In the genomic region with DNA sequence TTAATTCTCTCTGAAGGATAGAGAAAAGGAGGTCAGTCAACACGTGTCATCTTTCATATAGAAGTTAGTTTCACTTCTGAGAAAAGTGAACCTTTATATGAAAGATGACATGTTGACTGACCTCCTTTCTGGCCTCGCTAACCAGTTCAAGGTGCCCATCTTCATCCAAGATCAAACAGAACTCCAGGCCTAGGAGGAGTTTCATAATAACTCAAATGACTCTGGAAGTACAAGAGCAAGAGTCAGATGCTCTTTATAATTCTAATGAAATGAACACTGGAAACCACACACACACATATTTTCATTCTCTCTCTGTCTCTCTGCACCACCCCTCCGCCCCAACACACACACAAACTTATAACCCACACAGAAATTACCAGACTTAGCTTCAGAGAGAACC, we compare ENCODE assay signal across 1 cellular context.
TF ChIP-seq lines count a peak whose summit lies in the region.

No MANE protein-coding gene starts in this region.

TF ChIP-seq in SK-N-SH, 30 proteins besides CTCF, POLR2A, EP300 and RAD21 (continued from another document):
- TF ChIP-seq, protein P1, sequence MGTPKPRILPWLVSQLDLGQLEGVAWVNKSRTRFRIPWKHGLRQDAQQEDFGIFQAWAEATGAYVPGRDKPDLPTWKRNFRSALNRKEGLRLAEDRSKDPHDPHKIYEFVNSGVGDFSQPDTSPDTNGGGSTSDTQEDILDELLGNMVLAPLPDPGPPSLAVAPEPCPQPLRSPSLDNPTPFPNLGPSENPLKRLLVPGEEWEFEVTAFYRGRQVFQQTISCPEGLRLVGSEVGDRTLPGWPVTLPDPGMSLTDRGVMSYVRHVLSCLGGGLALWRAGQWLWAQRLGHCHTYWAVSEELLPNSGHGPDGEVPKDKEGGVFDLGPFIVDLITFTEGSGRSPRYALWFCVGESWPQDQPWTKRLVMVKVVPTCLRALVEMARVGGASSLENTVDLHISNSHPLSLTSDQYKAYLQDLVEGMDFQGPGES (IDR thresholded peaks at IDR 0.05; ENCODE audit: low read depth, low read length): no peak
- TF ChIP-seq JUND (IDR thresholded peaks at IDR 0.05) (no peak), GABPA (IDR thresholded peaks at IDR 0.05; ENCODE audit: low read depth) (no peak), ELF1 (IDR thresholded peaks at IDR 0.05) (no peak), EZH2phosphoT487 (IDR thresholded peaks at IDR 0.05; ENCODE audit: borderline replicate concordance, low read depth) (no peak), FOXJ3 (CRISPR knock-in tag; IDR thresholded peaks at IDR 0.05) (no peak), RXRA (IDR thresholded peaks at IDR 0.05; ENCODE audit: borderline replicate concordance, low read depth) (no peak), MEF2A (IDR thresholded peaks at IDR 0.05; ENCODE audit: borderline replicate concordance, low read depth) (no peak), POLR2AphosphoS5 (IDR thresholded peaks at IDR 0.05; ENCODE audit: low read depth, low read length) (no peak), GATA2 (CRISPR knock-in tag; IDR thresholded peaks at IDR 0.05) (no peak), TAF1 (IDR thresholded peaks at IDR 0.05; ENCODE audit: borderline replicate concordance, low read depth, low read length) (no peak), MXI1 (IDR thresholded peaks at IDR 0.05; ENCODE audit: low read depth, low read length) (no peak)
